In the genomic region with DNA sequence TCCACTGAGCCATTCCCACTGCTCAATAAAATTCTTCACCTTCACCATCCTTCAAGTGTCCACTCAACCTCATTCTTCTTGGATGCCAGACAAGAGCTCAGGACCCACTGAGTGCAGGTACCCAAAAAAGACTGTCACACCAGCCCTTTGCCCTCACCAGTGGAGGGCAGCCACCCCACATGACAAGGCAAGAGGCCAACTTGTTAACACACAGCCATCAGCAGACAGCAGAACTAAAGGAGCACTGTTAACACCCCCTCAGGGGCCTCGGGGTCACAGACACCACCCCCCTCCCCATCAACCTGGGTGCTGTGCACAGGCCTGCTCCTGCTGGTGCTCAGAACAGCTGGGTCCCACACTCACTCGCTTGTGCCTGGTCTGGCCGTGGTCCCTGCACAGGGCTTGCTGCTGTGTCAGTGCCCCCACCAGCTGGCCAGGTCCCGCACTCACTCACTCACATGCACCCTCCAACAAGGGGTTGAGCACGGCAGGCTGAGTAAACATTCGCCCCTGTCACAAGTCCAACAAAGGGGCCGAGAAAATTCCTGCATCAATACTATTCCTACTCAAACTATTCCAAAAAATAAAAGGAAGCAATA, we compare ENCODE assay signal across 1 cellular context.
TF ChIP-seq lines count a peak whose summit lies in the region.

No MANE protein-coding gene starts in this region.

TF ChIP-seq in GM12878, 131 proteins besides CTCF, POLR2A, EP300 and RAD21:
- TF ChIP-seq CBX5 (IDR thresholded peaks at IDR 0.05; ENCODE audit: low read depth), result no peak
- TF ChIP-seq MXI1 (IDR thresholded peaks at IDR 0.05; ENCODE audit: low read depth, low read length), result no peak
- TF ChIP-seq ESRRA (IDR thresholded peaks at IDR 0.05; ENCODE audit: low read length), result no peak
- TF ChIP-seq PAX8 (IDR thresholded peaks at IDR 0.05), result no peak
- no peak for TF ChIP-seq NR2C1 (IDR thresholded peaks at IDR 0.05)
- no peak for TF ChIP-seq EED (IDR thresholded peaks at IDR 0.05; ENCODE audit: low read depth)
- TF ChIP-seq TCF7 (IDR thresholded peaks at IDR 0.05; ENCODE audit: borderline replicate concordance), result no peak
- TF ChIP-seq WRNIP1 (IDR thresholded peaks at IDR 0.05; ENCODE audit: borderline replicate concordance, low read depth, low read length), result no peak
- TF ChIP-seq RB1 (IDR thresholded peaks at IDR 0.05; ENCODE audit: borderline replicate concordance), result no peak
- TF ChIP-seq BCL11A (IDR thresholded peaks at IDR 0.05; ENCODE audit: low read depth, low read length), result no peak
- no peak for TF ChIP-seq SUPT20H (IDR thresholded peaks at IDR 0.05; ENCODE audit: borderline replicate concordance, control insufficient read depth, low read depth, low read length)
- no peak for TF ChIP-seq TARDBP (IDR thresholded peaks at IDR 0.05; ENCODE audit: borderline replicate concordance)
TF ChIP-seq in GM12878: peak in this region for 0.
